In genomic region chr20:57006411-57007170, GRCh38 we compare ENCODE assay signal across 14 cellular contexts.
DNase-seq lines count a peak whose midpoint lies in the region; FAIRE-seq and TF ChIP-seq lines count a peak whose summit lies in the region.
"Had no signal": no experiment of that assay in that cellular context is flagged by ENCODE, and none has a peak within 500 bp of the region (broad histone marks: within the 10 kb centered on the region; RNA-seq: fewer than 3 reads in every experiment).

No MANE protein-coding gene starts in this region.

- peaks cover 6% of the 10 kb centered on the region for H3K4me1 ChIP-seq in HEK293 (ENCODE audit: control insufficient read depth, insufficient read depth, low read length)
- peaks cover 25% of the 10 kb centered on the region for H3K4me1 ChIP-seq in keratinocyte (ENCODE audit: control insufficient read depth, extremely low read depth, insufficient read depth, low read length)
- no peaks in the 10 kb centered on the region for H3K4me1 ChIP-seq in esophagus squamous epithelium
- H3K4me1 ChIP-seq in stomach, result no peaks in the 10 kb centered on the region
- no peaks in the 10 kb centered on the region for H3K4me1 ChIP-seq in SJCRH30

- no peaks in the 10 kb centered on the region for H3K27me3 ChIP-seq in keratinocyte (ENCODE audit: control insufficient read depth, extremely low read depth, insufficient read depth, low read length)
- peaks cover 0 to 46% (median 0%) of the 10 kb centered on the region in 4 donors for H3K27me3 ChIP-seq in esophagus squamous epithelium
- peaks cover 0 to 87% (median 24%) of the 10 kb centered on the region in 3 donors for H3K27me3 ChIP-seq in stomach
- peaks cover 49% of the 10 kb centered on the region for H3K27me3 ChIP-seq in SJCRH30

- no peak overlapping the region for H2AFZ ChIP-seq in keratinocyte (ENCODE audit: control insufficient read depth, low read length)

- POLR2A ChIA-PET in HEK293 (lab: Yijun Ruan, JAX), result interaction anchor here (0.7 kb wide), 1 partner anchor 15 kb away, joined by 4 read pairs; no protein-coding TSS in a partner anchor
- POLR2A ChIA-PET in RWPE1 (lab: Yijun Ruan, JAX; ENCODE audit: low non-redundant PET), result no interaction called here

- H3K79me2 ChIP-seq in keratinocyte (ENCODE audit: control insufficient read depth, insufficient read depth, low read length), result no peaks in the 10 kb centered on the region

- peak overlapping the region; percentile 69 for H3K4me2 ChIP-seq in keratinocyte (ENCODE audit: control insufficient read depth, extremely low read depth, insufficient read depth, low read depth, low read length)

- CTCF ChIA-PET in HEK293 (lab: Yijun Ruan, JAX) (interaction anchor here (1.4 to 2.8 kb wide), 2 partner anchors 11 to 54 kb away, joined by 4 to 7 read pairs; no protein-coding TSS in a partner anchor), RWPE1 (lab: Yijun Ruan, JAX) (interaction anchor here (0.6 kb wide), 2 partner anchors 64 to 119 kb away, joined by 3 to 4 read pairs; no protein-coding TSS in a partner anchor)

- FAIRE-seq in keratinocyte (lab: Jason Lieb, UNC), result peak; percentile 71

- H3K9me3 ChIP-seq in HEK293 (ENCODE audit: control insufficient read depth, insufficient read depth, low read depth, low read length) (no peaks in the 10 kb centered on the region), keratinocyte (ENCODE audit: control insufficient read depth, low read depth, low read length) (no peaks in the 10 kb centered on the region), esophagus squamous epithelium (no peaks in the 10 kb centered on the region), stomach (no peaks in the 10 kb centered on the region), SJCRH30 (replicated peaks) (no peaks in the 10 kb centered on the region)
- H3K9me3 ChIP-seq: HAP-1, tibial artery had no signal

- intact Hi-C loops in esophagus squamous epithelium (cut with DNase I) (no loop called here), stomach (cut with DNase I; ENCODE audit: low total_unique reads) (no loop called here)

- no peaks in the 10 kb centered on the region for H3K9me1 ChIP-seq in keratinocyte (ENCODE audit: control insufficient read depth, extremely low read depth, insufficient read depth, low read length)

- DNase-seq in AG10803 (ENCODE audit: low read depth) (peak; percentile 23), RWPE1 (ENCODE audit: low spot score) (peak; percentile 69), keratinocyte (ENCODE audit: low read depth, low spot score) (no peak), esophagus squamous epithelium (lab: John Stamatoyannopoulos, UW) (no peak), stomach (no peak), SJCRH30 (no peak), NCI-H2029 (lab: John Stamatoyannopoulos, UW) (no peak)
- DNase-seq: activated CD4-positive, alpha-beta memory T cell treated with anti-CD3 and anti-CD28 coated beads, Interleukin-2, amount 10 ng/mL, durations not matched to agents 7 days and 5 days; DMS79 treated with DMSO at 0.1 percent for 48 hours; NCI-H1092 treated with DMSO at 0.1 percent for 48 hours; NCI-H446 treated with DMSO at 0.1 percent for 48 hours; tibial artery had no signal

- TF ChIP-seq CTCF in AG10803 (conservative IDR thresholded peaks at IDR 0.05; ENCODE audit: low read length) (no peak), HEK293 (tag by site-specific recombination; IDR thresholded peaks at IDR 0.05) (no peak), RWPE1 (conservative IDR thresholded peaks at IDR 0.05; ENCODE audit: low read depth) (no peak), keratinocyte (optimal IDR thresholded peaks at IDR 0.05 in 1 of 3, IDR thresholded peaks at IDR 0.05 in 1 of 3, conservative IDR thresholded peaks at IDR 0.05 in 1 of 3; ENCODE audit: extremely low read depth in 1 of 3, insufficient read depth in 2 of 3, low read length in 3 of 3) (no peak), esophagus squamous epithelium (IDR thresholded peaks at IDR 0.05) (no peak), stomach (IDR thresholded peaks at IDR 0.05) (no peak)

- no peaks in the 10 kb centered on the region for H4K20me1 ChIP-seq in keratinocyte (ENCODE audit: control insufficient read depth, extremely low read depth, insufficient read depth, low read length)

- 26 to 36% methylated on average over 10 to 11 of the region's 11 CpGs for WGBS in esophagus squamous epithelium, 2 donors
- 41 to 43% (median 42%) methylated on average over 11 of the region's 11 CpGs for WGBS in stomach, 5 donors

- H3K27ac ChIP-seq in HEK293 (ENCODE audit: extremely low read depth, low read depth, low read length) (no peak overlapping the region), RWPE1 (no peak overlapping the region), keratinocyte (ENCODE audit: control insufficient read depth, insufficient read depth, low read length) (peak overlapping the region; percentile 34), esophagus squamous epithelium (no peak overlapping the region), stomach (no peak overlapping the region), SJCRH30 (no peak overlapping the region)
- H3K27ac ChIP-seq: tibial artery had no signal

- TF ChIP-seq EP300 in stomach (IDR thresholded peaks at IDR 0.05), result no peak

- H3K9ac ChIP-seq in keratinocyte (ENCODE audit: control insufficient read depth, extremely low read depth, insufficient read depth, low read length), result peak overlapping the region; percentile 55

- TF ChIP-seq POLR2A in esophagus squamous epithelium (IDR thresholded peaks at IDR 0.05) (no peak), stomach (IDR thresholded peaks at IDR 0.05) (no peak)

- H3K4me3 ChIP-seq in AG10803 (ENCODE audit: low read length) (no peak overlapping the region), HEK293 (ENCODE audit: low read depth, low read length) (no peak overlapping the region), keratinocyte (ENCODE audit: control insufficient read depth in 2 of 3, extremely low read depth in 1 of 3, insufficient read depth in 2 of 3, low read depth in 1 of 3, low read length in 3 of 3) (peak overlapping the region in 1 of 3 experiments; percentile 19), esophagus squamous epithelium (no peak overlapping the region), stomach (no peak overlapping the region), SJCRH30 (no peak overlapping the region)
- H3K4me3 ChIP-seq: HAP-1, tibial artery had no signal

- H3K36me3 ChIP-seq in HEK293 (ENCODE audit: control insufficient read depth in 2 of 2, insufficient read depth in 1 of 2, low read length in 2 of 2), result no peaks in the 10 kb centered on the region
- H3K36me3 ChIP-seq in keratinocyte (ENCODE audit: control insufficient read depth in 2 of 2, extremely low read depth in 1 of 2, insufficient read depth in 2 of 2, low read length in 2 of 2), result no peaks in the 10 kb centered on the region
- H3K36me3 ChIP-seq in esophagus squamous epithelium, result no peaks in the 10 kb centered on the region
- no peaks in the 10 kb centered on the region for H3K36me3 ChIP-seq in stomach
- no peaks in the 10 kb centered on the region for H3K36me3 ChIP-seq in SJCRH30
- H3K36me3 ChIP-seq: HAP-1, tibial artery had no signal

- dilution Hi-C loops in keratinocyte (cut with MboI; ENCODE audit: extremely low pct_ligation_motif_present, low sequenced_read_pairs), result no loop called here

TF ChIP-seq in HEK293, 187 proteins besides CTCF, POLR2A, EP300 and RAD21:
- TF ChIP-seq PRDM6 (tag by site-specific recombination; IDR thresholded peaks at IDR 0.05) (peak; percentile 81), ZNF830 (tag by site-specific recombination; IDR thresholded peaks at IDR 0.05; ENCODE audit: low read depth) (no peak), ZNF121 (tag by site-specific recombination; IDR thresholded peaks at IDR 0.05) (peak; percentile 75; the same call in 1 of the 2 replicates), WT1 (tag by site-specific recombination; IDR thresholded peaks at IDR 0.05) (peak; percentile 88), GLIS1 (tag by site-specific recombination; IDR thresholded peaks at IDR 0.05) (peak; percentile 60), GLI2 (tag by site-specific recombination; IDR thresholded peaks at IDR 0.05; ENCODE audit: borderline replicate concordance, low read depth) (no peak), GFI1B (tag by site-specific recombination; IDR thresholded peaks at IDR 0.05) (peak; percentile 53; the same call in 1 of the 2 replicates), FEZF1 (tag by site-specific recombination; IDR thresholded peaks at IDR 0.05) (peak; percentile 35; the same call in 1 of the 2 replicates), SP7 (tag by site-specific recombination; IDR thresholded peaks at IDR 0.05) (peak; percentile 29; the same call in 1 of the 2 replicates), ZNF341 (tag by site-specific recombination; IDR thresholded peaks at IDR 0.05; ENCODE audit: low read depth) (0 out of 2 replicates have a peak, but pooled peaks have one; percentile 14), ZNF624 (tag by site-specific recombination; IDR thresholded peaks at IDR 0.05) (no peak), ZIC2 (tag by site-specific recombination; IDR thresholded peaks at IDR 0.05) (peak; percentile 23; the same call in 1 of the 2 replicates)

Comparison
In these comparisons a context has a peak if more than half of its experiments do, and no peak if none do; other contexts are left out.
1. DNase-seq: peak in AG10803 (single experiment) and RWPE1 (single experiment); none in keratinocyte (single experiment), esophagus squamous epithelium (single experiment), stomach (single experiment), SJCRH30 (0 of 2) and NCI-H2029 (single experiment).